Comparison of ENCODE assay signal across 8 cellular contexts in genomic region chr11:66677599-66678375, GRCh38. TPM values are rescaled to one million over a fixed set of nuclear protein-coding genes. Genes with fewer than 3 reads are reported as not detected.
DNase-seq lines count a peak whose midpoint lies in the region; ATAC-seq lines count a peak whose summit lies in the region.

Gene RBM4B, minus strand, starts transcription at chr11:66677887. Its CDS starts 808 bp downstream, at chr11:66677079.

- no peaks in the 10 kb centered on the region for H3K9me3 Mint-ChIP-seq in IgD-negative memory B cell

- no peaks in the 10 kb centered on the region for H3K36me3 Mint-ChIP-seq in IgD-negative memory B cell

- H3K4me1 Mint-ChIP-seq in IgD-negative memory B cell: peaks cover 27 to 31% (median 27%) of the 10 kb centered on the region in 3 donors

- ATAC-seq in GM21576 (IDR thresholded peaks at IDR 0.05; ENCODE audit: unreplicated experiment): peak; percentile 80

- DNase-seq in DMS114 treated with DMSO at 0.1 percent for 48 hours (lab: John Stamatoyannopoulos, UW; ENCODE audit: unreplicated experiment) (peak; percentile 92), OCI-M1 (lab: John Stamatoyannopoulos, UW) (peak; percentile 96), activated T-cell treated with anti-CD3 and anti-CD28 coated beads for 1 hour (ENCODE audit: low read depth) (peak; percentile 94), epidermal melanocyte (ENCODE audit: insufficient read length, low spot score) (peak; percentile 90), middle frontal gyrus (ENCODE audit: extremely low spot score, low spot score) (peak; percentile 95)
- peak; percentile 91 to 92 for DNase-seq in stimulated activated CD8-positive, alpha-beta memory T cell treated with anti-CD3 and anti-CD28 coated beads, Interleukin-2, amount 100 ng/mL, for 1 hour (ENCODE audit: low read depth in 2 of 2)

- H3K27ac Mint-ChIP-seq in IgD-negative memory B cell: peak within 1 kb of the TSS; percentile 95 to 99 (median 99)

- H3K4me3 Mint-ChIP-seq in IgD-negative memory B cell: peak within 1 kb of the TSS; percentile 93 to 99 (median 97)

- no peaks in the 10 kb centered on the region for H3K27me3 Mint-ChIP-seq in IgD-negative memory B cell

RNA-seq across cellular contexts. Expression of gene RBM4B, which starts in this region (rescaled TPM):
- 22.9 TPM for polyA plus RNA-seq in IgD-negative memory B cell

Comparison
In these comparisons a context has a peak if more than half of its experiments do, and no peak if none do; other contexts are left out.
1. Peak in every context shown above with its lines: DNase-seq and ATAC-seq.